8 cellular contexts compared by ENCODE assay signal in genomic region chr6:75602164-75602896, GRCh38.
DNase-seq lines count a peak whose midpoint lies in the region; ATAC-seq lines count a peak whose summit lies in the region.

No MANE protein-coding gene starts in this region.

- peak; percentile 49 for ATAC-seq in HG02642 (IDR thresholded peaks at IDR 0.05; ENCODE audit: poor library complexity, unreplicated experiment)

- DNase-seq in NCI-H2107 treated with DMSO at 0.1 percent for 48 hours (lab: John Stamatoyannopoulos, UW; ENCODE audit: unreplicated experiment) (peak; percentile 20), NCI-H2107 (lab: John Stamatoyannopoulos, UW) (no peak), NCI-H146 (lab: John Stamatoyannopoulos, UW) (peak; percentile 70), midbrain (lab: John Stamatoyannopoulos, UW) (peak; percentile 74)
- peak; percentile 60 to 68 for DNase-seq in activated CD4-positive, alpha-beta T cell treated with anti-CD3 and anti-CD28 coated beads, Interleukin-2, amount 50 U/mL, for 48 hours
- peak; percentile 44 for DNase-seq in effector CD4-positive, alpha-beta T cell
- DNase-seq in stimulated activated CD8-positive, alpha-beta memory T cell treated with anti-CD3 and anti-CD28 coated beads, Interleukin-4, amount 100 ng/mL, for 24 hours (ENCODE audit: low read depth) = peak; percentile 36
